In the genomic region with DNA sequence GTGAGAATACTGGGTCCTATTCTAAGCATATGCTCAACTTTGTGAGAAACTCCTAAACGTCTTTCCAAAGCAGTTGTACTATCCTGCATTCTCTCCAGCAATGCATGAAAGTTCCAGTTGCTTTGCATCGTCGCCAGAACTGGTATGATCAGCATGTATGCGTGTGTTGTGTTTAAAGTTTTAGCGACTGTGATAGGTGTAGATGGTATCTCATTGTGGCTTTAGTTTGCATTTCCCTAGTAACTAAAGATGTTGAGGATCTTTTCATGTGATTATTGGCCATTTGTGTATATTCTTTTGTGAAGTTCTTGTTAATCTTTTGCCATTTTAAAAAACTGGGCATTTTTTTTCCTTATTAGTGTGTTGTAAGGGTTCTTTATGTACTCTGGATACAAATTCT, we compare ENCODE assay signal across 24 cellular contexts.
"Had no signal": no experiment of that assay in that cellular context is flagged by ENCODE, and none has a peak within 500 bp of the region (broad histone marks: within the 10 kb centered on the region; RNA-seq: fewer than 3 reads in every experiment).

No MANE protein-coding gene starts in this region.

- H3K27me3 Mint-ChIP-seq: activated CD8-positive, alpha-beta T cell treated with anti-CD3 and anti-CD28 coated beads for 36 hours; activated naive CD4-positive, alpha-beta T cell treated with anti-CD3 and anti-CD28 coated beads, Interleukin-2, amount 10 ng/mL, durations not matched to agents 7 days and 5 days; activated naive CD8-positive, alpha-beta T cell treated with anti-CD3 and anti-CD28 coated beads for 36 hours had no signal

- H3K27me3 ChIP-seq: brain microvascular endothelial cell, cardiac muscle cell had no signal

- H3K9ac ChIP-seq: KMS-11, SK-N-SH had no signal

- H3K4me2 ChIP-seq: KMS-11, SK-N-SH had no signal

- H3K27ac ChIP-seq: brain microvascular endothelial cell, cardiac muscle cell, KMS-11 had no signal

- ATAC-seq: activated CD4-positive, CD25-positive, alpha-beta regulatory T cell treated with anti-CD3 and anti-CD28 coated beads, Interleukin-2, amount 50 U/mL, for 24 hours; activated CD8-positive, alpha-beta T cell treated with anti-CD3 and anti-CD28 coated beads for 36 hours; activated T-cell treated with anti-CD3 and anti-CD28 coated beads, Interleukin-2, amount 50 U/mL, for 72 hours; PC-3 had no signal

- H3K4me3 Mint-ChIP-seq: activated CD8-positive, alpha-beta T cell treated with anti-CD3 and anti-CD28 coated beads for 36 hours; activated naive CD4-positive, alpha-beta T cell treated with anti-CD3 and anti-CD28 coated beads, Interleukin-2, amount 10 ng/mL, durations not matched to agents 7 days and 5 days; activated naive CD8-positive, alpha-beta T cell treated with anti-CD3 and anti-CD28 coated beads for 36 hours; activated T-cell treated with anti-CD3 and anti-CD28 coated beads, Interleukin-2, amount 50 U/mL, for 72 hours had no signal

- DNase-seq: activated CD4-positive, alpha-beta T cell treated with anti-CD3 and anti-CD28 coated beads for 4 hours; activated CD8-positive, alpha-beta memory T cell treated with anti-CD3 and anti-CD28 coated beads, Interleukin-2, amount 50 U/mL, for 4 hours; activated CD8-positive, alpha-beta T cell treated with anti-CD3 and anti-CD28 coated beads for 36 hours; activated gamma-delta T cell treated with Interleukin-2 at 50 U/mL for 16 hours; activated naive CD4-positive, alpha-beta T cell treated with anti-CD3 and anti-CD28 coated beads, Interleukin-2, amount 10 ng/mL, durations not matched to agents 7 days and 5 days; activated naive CD8-positive, alpha-beta T cell treated with anti-CD3 and anti-CD28 coated beads for 36 hours; activated T-cell treated with anti-CD3 and anti-CD28 coated beads, Interleukin-2, amount 50 U/mL, for 72 hours; brain microvascular endothelial cell; MV-4-11; NCI-H1092 treated with DMSO at 0.1 percent for 48 hours; NCI-H1417 treated with DMSO at 0.1 percent for 48 hours; NCI-H1694; NCI-H2029; NCI-H2107; NCI-H2171 treated with DMSO at 0.1 percent for 48 hours; NCI-H226; NCI-H82; PC-3; SK-N-SH; T-helper 1 cell had no signal

- H3K36me3 ChIP-seq: brain microvascular endothelial cell, cardiac muscle cell had no signal

- H3K4me1 Mint-ChIP-seq: activated naive CD4-positive, alpha-beta T cell treated with anti-CD3 and anti-CD28 coated beads, Interleukin-2, amount 10 ng/mL, durations not matched to agents 7 days and 5 days; activated naive CD8-positive, alpha-beta T cell treated with anti-CD3 and anti-CD28 coated beads for 36 hours had no signal

- H3K9me2 ChIP-seq: SK-N-SH had no signal

- H3K27ac Mint-ChIP-seq: activated CD8-positive, alpha-beta T cell treated with anti-CD3 and anti-CD28 coated beads for 36 hours; activated naive CD4-positive, alpha-beta T cell treated with anti-CD3 and anti-CD28 coated beads, Interleukin-2, amount 10 ng/mL, durations not matched to agents 7 days and 5 days; activated naive CD8-positive, alpha-beta T cell treated with anti-CD3 and anti-CD28 coated beads for 36 hours; activated T-cell treated with anti-CD3 and anti-CD28 coated beads, Interleukin-2, amount 50 U/mL, for 72 hours; activated T-helper 2 cell treated with anti-CD3 and anti-CD28 coated beads, Interferon-gamma antibody, Interleukin-2, Interleukin-4, amounts not matched to agents 10 μg/mL and 5 μg/mL and 100 μg/mL, durations not matched to agents 14 hours and 24 hours and 36 hours had no signal

- H3K36me3 Mint-ChIP-seq: activated naive CD4-positive, alpha-beta T cell treated with anti-CD3 and anti-CD28 coated beads, Interleukin-2, amount 10 ng/mL, durations not matched to agents 7 days and 5 days; activated naive CD8-positive, alpha-beta T cell treated with anti-CD3 and anti-CD28 coated beads for 36 hours had no signal

- H3K9me3 ChIP-seq: SK-N-SH had no signal

- H3K4me3 ChIP-seq: cardiac muscle cell had no signal

- H3K9me3 Mint-ChIP-seq: activated naive CD4-positive, alpha-beta T cell treated with anti-CD3 and anti-CD28 coated beads, Interleukin-2, amount 10 ng/mL, durations not matched to agents 7 days and 5 days; activated naive CD8-positive, alpha-beta T cell treated with anti-CD3 and anti-CD28 coated beads for 36 hours; activated T-cell treated with anti-CD3 and anti-CD28 coated beads, Interleukin-2, amount 50 U/mL, for 72 hours; activated T-helper 2 cell treated with anti-CD3 and anti-CD28 coated beads, Interferon-gamma antibody, Interleukin-2, Interleukin-4, amounts not matched to agents 10 μg/mL and 5 μg/mL and 100 μg/mL, durations not matched to agents 14 hours and 24 hours and 36 hours had no signal
